Comparison of ENCODE assay signal across 35 cellular contexts in the genomic region with DNA sequence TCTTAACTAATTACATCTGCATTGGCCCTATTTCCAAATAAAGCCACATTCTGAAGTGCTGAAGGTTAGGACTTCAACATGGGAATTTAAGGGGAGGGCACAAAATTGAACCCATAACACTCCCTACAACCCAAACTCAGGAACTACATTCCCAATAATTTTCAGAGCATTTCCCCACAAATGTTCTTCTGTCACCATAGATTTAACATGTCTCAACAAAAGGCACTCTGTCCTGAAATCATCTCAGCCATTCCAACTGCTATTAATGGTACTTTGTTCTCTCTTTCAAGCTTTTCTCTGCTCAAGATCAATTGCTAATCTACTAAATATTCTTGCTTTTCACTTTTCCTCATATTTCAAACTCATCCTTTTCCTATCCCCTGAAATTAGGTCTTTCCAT.
"Had no signal": no experiment of that assay in that cellular context is flagged by ENCODE, and none has a peak within 500 bp of the region (broad histone marks: within the 10 kb centered on the region; RNA-seq: fewer than 3 reads in every experiment).

No MANE protein-coding gene starts in this region.

- H3K27me3 Mint-ChIP-seq: activated CD4-positive, alpha-beta T cell treated with anti-CD3 and anti-CD28 coated beads, Interleukin-2, amount 10 ng/mL, durations not matched to agents 24 days and 14 days; activated CD8-positive, alpha-beta memory T cell treated with anti-CD3 and anti-CD28 coated beads, Interleukin-2, amount 10 ng/mL, durations not matched to agents 7 days and 5 days; dendritic cell treated with granulocyte-macrophage colony-stimulating factor and Interleukin-4, amounts not matched to agents 40 ng/mL and 50 ng/mL, for 4 days had no signal

- H3K27ac ChIP-seq: adrenal gland, ascending aorta, breast epithelium, cardiac muscle cell, coronary artery, esophagus muscularis mucosa, foreskin keratinocyte, gastroesophageal sphincter had no signal

- DNase-seq: activated CD4-positive, alpha-beta memory T cell treated with anti-CD3 and anti-CD28 coated beads for 36 hours; activated CD4-positive, alpha-beta T cell treated with anti-CD3 and anti-CD28 coated beads for 36 hours; activated CD4-positive, alpha-beta T cell treated with anti-CD3 and anti-CD28 coated beads, Interleukin-2, amount 10 ng/mL, durations not matched to agents 24 days and 14 days; activated CD4-positive, CD25-positive, alpha-beta regulatory T cell; activated CD4-positive, CD25-positive, alpha-beta regulatory T cell treated with anti-CD3 and anti-CD28 coated beads, Interleukin-2, amount 50 U/mL, for 72 hours; activated CD8-positive, alpha-beta memory T cell treated with anti-CD3 and anti-CD28 coated beads, Interleukin-2, amount 10 ng/mL, durations not matched to agents 7 days and 5 days; activated CD8-positive, alpha-beta memory T cell treated with anti-CD3 and anti-CD28 coated beads, Interleukin-2, amount 50 U/mL, for 4 hours; activated CD8-positive, alpha-beta T cell treated with anti-CD3 and anti-CD28 coated beads, Interleukin-2, amount 10 ng/mL, durations not matched to agents 7 days and 5 days; activated effector memory CD4-positive, alpha-beta T cell treated with anti-CD3 and anti-CD28 coated beads, Interleukin-2, amount 50 U/mL, for 16 hours; activated naive CD4-positive, alpha-beta T cell treated with anti-CD3 and anti-CD28 coated beads for 36 hours; activated naive CD8-positive, alpha-beta T cell treated with anti-CD3 and anti-CD28 coated beads for 36 hours; activated naive CD8-positive, alpha-beta T cell treated with anti-CD3 and anti-CD28 coated beads, Interleukin-2, amount 50 U/mL, for 24 hours; activated T-cell treated with anti-CD3 and anti-CD28 coated beads, Interleukin-2, amount 50 U/mL, for 1 hour; activated T-cell treated with anti-CD3 and anti-CD28 coated beads, Interleukin-2, amount 50 U/mL, for 48 hours; adrenal gland; effector CD4-positive, alpha-beta T cell; effector memory CD8-positive, alpha-beta T cell; erythroblast; foreskin keratinocyte; T-helper 1 cell; T-helper 17 cell; T1000 had no signal

- H3K27ac Mint-ChIP-seq: activated CD4-positive, alpha-beta memory T cell treated with anti-CD3 and anti-CD28 coated beads for 36 hours; activated CD4-positive, alpha-beta T cell treated with anti-CD3 and anti-CD28 coated beads for 36 hours; activated CD4-positive, alpha-beta T cell treated with anti-CD3 and anti-CD28 coated beads, Interleukin-2, amount 10 ng/mL, durations not matched to agents 24 days and 14 days; activated CD8-positive, alpha-beta memory T cell treated with anti-CD3 and anti-CD28 coated beads, Interleukin-2, amount 10 ng/mL, durations not matched to agents 7 days and 5 days; activated CD8-positive, alpha-beta T cell treated with anti-CD3 and anti-CD28 coated beads, Interleukin-2, amount 10 ng/mL, durations not matched to agents 7 days and 5 days; activated naive CD4-positive, alpha-beta T cell treated with anti-CD3 and anti-CD28 coated beads for 36 hours; activated naive CD4-positive, alpha-beta T cell treated with anti-CD3 and anti-CD28 coated beads, Interleukin-2, amount 50 U/mL, for 24 hours; activated naive CD8-positive, alpha-beta T cell treated with anti-CD3 and anti-CD28 coated beads for 36 hours; activated naive CD8-positive, alpha-beta T cell treated with anti-CD3 and anti-CD28 coated beads, Interleukin-2, amount 50 U/mL, for 24 hours; activated T-helper 1 cell treated with anti-CD3 and anti-CD28 coated beads, Interleukin-12 subunit alpha, Interleukin-12 subunit beta, Interleukin-2, Interleukin-4 antibody, amounts not matched to agents 30 ng/mL and 10 ng/mL and 1 ng/mL, durations not matched to agents 14 hours and 24 hours and 36 hours; activated T-helper 2 cell treated with anti-CD3 and anti-CD28 coated beads, Interferon-gamma antibody, Interleukin-2, Interleukin-4, amounts not matched to agents 10 μg/mL and 5 μg/mL and 100 μg/mL, durations not matched to agents 14 hours and 24 hours and 36 hours; brain; dendritic cell treated with granulocyte-macrophage colony-stimulating factor and Interleukin-4, amounts not matched to agents 40 ng/mL and 50 ng/mL, for 4 days; effector memory CD8-positive, alpha-beta T cell; T-helper 17 cell; T-helper 2 cell treated with Interferon-gamma antibody and Interleukin-4, amounts not matched to agents 5 μg/mL and 100 μg/mL, for 36 hours had no signal

- H3K4me3 Mint-ChIP-seq: activated CD4-positive, alpha-beta memory T cell treated with anti-CD3 and anti-CD28 coated beads for 36 hours; activated CD4-positive, alpha-beta T cell treated with anti-CD3 and anti-CD28 coated beads for 36 hours; activated CD4-positive, alpha-beta T cell treated with anti-CD3 and anti-CD28 coated beads, Interleukin-2, amount 10 ng/mL, durations not matched to agents 24 days and 14 days; activated CD8-positive, alpha-beta memory T cell treated with anti-CD3 and anti-CD28 coated beads, Interleukin-2, amount 10 ng/mL, durations not matched to agents 7 days and 5 days; activated CD8-positive, alpha-beta T cell treated with anti-CD3 and anti-CD28 coated beads, Interleukin-2, amount 10 ng/mL, durations not matched to agents 7 days and 5 days; activated naive CD4-positive, alpha-beta T cell treated with anti-CD3 and anti-CD28 coated beads for 36 hours; activated naive CD4-positive, alpha-beta T cell treated with anti-CD3 and anti-CD28 coated beads, Interleukin-2, amount 50 U/mL, for 24 hours; activated naive CD8-positive, alpha-beta T cell treated with anti-CD3 and anti-CD28 coated beads for 36 hours; activated naive CD8-positive, alpha-beta T cell treated with anti-CD3 and anti-CD28 coated beads, Interleukin-2, amount 50 U/mL, for 24 hours; activated T-helper 1 cell treated with anti-CD3 and anti-CD28 coated beads, Interleukin-12 subunit alpha, Interleukin-12 subunit beta, Interleukin-2, Interleukin-4 antibody, amounts not matched to agents 30 ng/mL and 10 ng/mL and 1 ng/mL, durations not matched to agents 14 hours and 24 hours and 36 hours; brain; central memory CD8-positive, alpha-beta T cell; dendritic cell treated with granulocyte-macrophage colony-stimulating factor and Interleukin-4, amounts not matched to agents 40 ng/mL and 50 ng/mL, for 4 days; effector memory CD8-positive, alpha-beta T cell; T-helper 17 cell; T-helper 2 cell treated with Interferon-gamma antibody and Interleukin-4, amounts not matched to agents 5 μg/mL and 100 μg/mL, for 36 hours had no signal

- H3K4me1 Mint-ChIP-seq: activated CD4-positive, alpha-beta T cell treated with anti-CD3 and anti-CD28 coated beads for 36 hours; activated CD4-positive, alpha-beta T cell treated with anti-CD3 and anti-CD28 coated beads, Interleukin-2, amount 10 ng/mL, durations not matched to agents 24 days and 14 days; activated CD8-positive, alpha-beta memory T cell treated with anti-CD3 and anti-CD28 coated beads, Interleukin-2, amount 10 ng/mL, durations not matched to agents 7 days and 5 days; activated naive CD4-positive, alpha-beta T cell treated with anti-CD3 and anti-CD28 coated beads, Interleukin-2, amount 50 U/mL, for 24 hours; activated naive CD8-positive, alpha-beta T cell treated with anti-CD3 and anti-CD28 coated beads for 36 hours; activated naive CD8-positive, alpha-beta T cell treated with anti-CD3 and anti-CD28 coated beads, Interleukin-2, amount 50 U/mL, for 24 hours; central memory CD8-positive, alpha-beta T cell; T-helper 17 cell had no signal

- H3K36me3 Mint-ChIP-seq: activated CD8-positive, alpha-beta memory T cell treated with anti-CD3 and anti-CD28 coated beads, Interleukin-2, amount 10 ng/mL, durations not matched to agents 7 days and 5 days; activated naive CD4-positive, alpha-beta T cell treated with anti-CD3 and anti-CD28 coated beads, Interleukin-2, amount 50 U/mL, for 24 hours had no signal
